Comparison of ENCODE assay signal across 10 cellular contexts in the genomic region with DNA sequence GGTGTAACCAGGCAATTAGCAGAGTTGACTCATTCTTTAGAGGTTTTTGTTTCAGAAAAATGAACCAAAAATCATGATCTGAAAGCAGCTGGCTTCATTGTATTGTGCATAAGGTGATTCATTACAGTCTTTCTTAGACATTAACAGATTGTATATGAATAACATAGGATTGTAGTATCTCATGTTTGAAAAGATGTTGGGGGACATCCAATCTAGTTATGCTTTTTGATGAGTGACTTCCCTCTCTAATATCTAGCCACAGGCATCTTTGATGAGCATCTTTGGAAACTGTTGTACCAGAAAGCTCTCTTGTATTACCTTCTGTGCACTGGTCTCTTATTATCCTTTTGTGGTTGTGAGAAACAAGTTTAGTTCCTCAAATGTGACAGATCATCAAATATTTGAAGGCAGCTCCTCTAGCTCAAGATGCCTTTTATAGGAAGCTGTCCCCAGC.
DNase-seq lines count a peak whose midpoint lies in the region; ATAC-seq and TF ChIP-seq lines count a peak whose summit lies in the region.
"Had no signal": no experiment of that assay in that cellular context is flagged by ENCODE, and none has a peak within 500 bp of the region (broad histone marks: within the 10 kb centered on the region; RNA-seq: fewer than 3 reads in every experiment).

No MANE protein-coding gene starts in this region.

- no peaks in the 10 kb centered on the region for H3K27me3 Mint-ChIP-seq in stimulated activated memory B cell treated with anti-CD40 and anti-IgM and Interleukin-4, amounts not matched to agents 10 μg/mL and 1 μg/mL and 100 μg/mL, for 72 hours
- H3K27me3 Mint-ChIP-seq in nephron progenitor cell (ENCODE audit: low read depth, poor library complexity), result no peaks in the 10 kb centered on the region

- peak; percentile 52 for ATAC-seq in GM21723 (IDR thresholded peaks at IDR 0.05; ENCODE audit: unreplicated experiment)
- peak; percentile 85 for ATAC-seq in stimulated activated memory B cell treated with anti-CD40 and anti-IgM and Interleukin-4, amounts not matched to agents 10 μg/mL and 1 μg/mL and 100 μg/mL, for 72 hours

- H3K4me1 Mint-ChIP-seq in stimulated activated memory B cell treated with anti-CD40 and anti-IgM and Interleukin-4, amounts not matched to agents 10 μg/mL and 1 μg/mL and 100 μg/mL, for 72 hours, result peaks cover 65% of the 10 kb centered on the region
- H3K4me1 Mint-ChIP-seq in nephron progenitor cell, result peaks cover 8% of the 10 kb centered on the region

- peak overlapping the region; percentile 69 for H3K27ac Mint-ChIP-seq in stimulated activated memory B cell treated with anti-CD40 and anti-IgM and Interleukin-4, amounts not matched to agents 10 μg/mL and 1 μg/mL and 100 μg/mL, for 72 hours
- no peak overlapping the region for H3K27ac Mint-ChIP-seq in nephron progenitor cell

- H3K36me3 Mint-ChIP-seq in stimulated activated memory B cell treated with anti-CD40 and anti-IgM and Interleukin-4, amounts not matched to agents 10 μg/mL and 1 μg/mL and 100 μg/mL, for 72 hours, result peaks cover 12% of the 10 kb centered on the region
- peaks cover 5% of the 10 kb centered on the region for H3K36me3 Mint-ChIP-seq in nephron progenitor cell (ENCODE audit: low read depth)

- DNase-seq in SIG-M5 treated with dmso at 0.1 percent for 504 hours (lab: John Stamatoyannopoulos, UW; ENCODE audit: unreplicated experiment) (peak; percentile 33), SIG-M5 (lab: John Stamatoyannopoulos, UW) (no peak), NOMO-1 (lab: John Stamatoyannopoulos, UW; ENCODE audit: unreplicated experiment in 2 of 2) (peak; percentile 31 to 87), retina (no peak), nephron progenitor cell (no peak)
- no peak for DNase-seq in activated naive CD4-positive, alpha-beta T cell (lab: John Stamatoyannopoulos, UW)
- DNase-seq: erythroblast, NCI-H526 treated with DMSO at 0.1 percent for 48 hours had no signal

- H3K9me3 Mint-ChIP-seq in stimulated activated memory B cell treated with anti-CD40 and anti-IgM and Interleukin-4, amounts not matched to agents 10 μg/mL and 1 μg/mL and 100 μg/mL, for 72 hours, result no peaks in the 10 kb centered on the region
- H3K9me3 Mint-ChIP-seq in nephron progenitor cell, result peaks cover 3% of the 10 kb centered on the region

- H3K4me3 Mint-ChIP-seq in stimulated activated memory B cell treated with anti-CD40 and anti-IgM and Interleukin-4, amounts not matched to agents 10 μg/mL and 1 μg/mL and 100 μg/mL, for 72 hours, result peak overlapping the region; percentile 12
- H3K4me3 Mint-ChIP-seq in nephron progenitor cell, result no peak overlapping the region

- no peak for TF ChIP-seq CTCF in nephron progenitor cell (IDR thresholded peaks at IDR 0.05)

Comparison
In these comparisons a context has a peak if more than half of its experiments do, and no peak if none do; other contexts are left out.
1. DNase-seq: peak in SIG-M5 treated with dmso at 0.1 percent for 504 hours (single experiment) and NOMO-1 (2 of 2); none in SIG-M5 (single experiment), retina (single experiment), activated naive CD4-positive, alpha-beta T cell (0 of 4) and nephron progenitor cell (single experiment).